Comparison of ENCODE assay signal across 13 cellular contexts in genomic region chr1:70044832-70045231, GRCh38.
DNase-seq lines count a peak whose midpoint lies in the region; TF ChIP-seq lines count a peak whose summit lies in the region.
"Had no signal": no experiment of that assay in that cellular context is flagged by ENCODE, and none has a peak within 500 bp of the region (broad histone marks: within the 10 kb centered on the region; RNA-seq: fewer than 3 reads in every experiment).

No MANE protein-coding gene starts in this region.

- TF ChIP-seq POLR2A in erythroblast (IDR thresholded peaks at IDR 0.05; ENCODE audit: low read length), result no peak

- DNase-seq in EL (peak; percentile 91), SK-N-SH (no peak), fibroblast of pulmonary artery (ENCODE audit: low read depth) (peak; percentile 75), skeletal muscle cell (ENCODE audit: low read depth) (peak; percentile 46), DMS79 treated with DMSO at 0.1 percent for 48 hours (lab: John Stamatoyannopoulos, UW) (no peak), HPDE6-E6E7 (ENCODE audit: extremely low spot score) (no peak), erythroblast (lab: John Stamatoyannopoulos, UW) (no peak), islet precursor cell (no peak)
- DNase-seq: activated CD4-positive, alpha-beta T cell treated with anti-CD3 and anti-CD28 coated beads, Interleukin-2, amount 50 U/mL, for 4 hours; mucosa of descending colon; NCI-H1436 treated with DMSO at 0.1 percent for 48 hours; NCI-H510A; T-helper 2 cell had no signal

- no peaks in the 10 kb centered on the region for H4K20me1 ChIP-seq in SK-N-SH (ENCODE audit: insufficient read depth)

- no peaks in the 10 kb centered on the region for H3K36me3 ChIP-seq in SK-N-SH (replicated peaks in 1 of 2; ENCODE audit: control insufficient read depth in 1 of 2, insufficient read depth in 2 of 2, low read length in 1 of 2)

- no peak overlapping the region; the same call in 1 of the 2 replicates for H2AFZ ChIP-seq in SK-N-SH (ENCODE audit: low read depth)

- peaks cover 0 to 13% of the 10 kb centered on the region in 2 experiments; a peak in 2 of 4 replicates for H3K4me1 ChIP-seq in SK-N-SH (ENCODE audit: control insufficient read depth in 1 of 2, insufficient read depth in 2 of 2, low read depth in 1 of 2, low read length in 1 of 2)

- H3K27me3 ChIP-seq in SK-N-SH (ENCODE audit: insufficient read depth), result no peaks in the 10 kb centered on the region

- 60% methylated on average over 2 of the region's 2 CpGs for WGBS in SK-N-SH (ENCODE audit: low lambda C conversion rate)

- peak overlapping the region; percentile 29 to 34; a peak in 3 of 4 replicates for H3K27ac ChIP-seq in SK-N-SH (ENCODE audit: low read depth in 2 of 2, low read length in 1 of 2)

- no peaks in the 10 kb centered on the region for H3K9me3 ChIP-seq in SK-N-SH
- H3K9me3 ChIP-seq: mucosa of descending colon had no signal

- CTCF ChIA-PET in SK-N-SH (lab: Yijun Ruan, JAX), result no interaction called here

- H3K9ac ChIP-seq in SK-N-SH, result no peak overlapping the region

- no peak for TF ChIP-seq RAD21 in SK-N-SH (IDR thresholded peaks at IDR 0.05; ENCODE audit: low read length)

- 0 out of 2 replicates have a peak overlapping the region, but pooled peaks have one; percentile 5 for H3K4me2 ChIP-seq in SK-N-SH

- H3K4me3 ChIP-seq in SK-N-SH (ENCODE audit: low read depth in 2 of 2, low read length in 1 of 2) (no peak overlapping the region; a peak in 1 of 4 replicates), fibroblast of pulmonary artery (replicated peaks; ENCODE audit: low read depth, low read length) (no peak overlapping the region), skeletal muscle cell (ENCODE audit: low read depth, low read length) (no peak overlapping the region)
- H3K4me3 ChIP-seq: mucosa of descending colon had no signal

- H3K79me2 ChIP-seq in SK-N-SH (ENCODE audit: insufficient read depth), result no peaks in the 10 kb centered on the region; the same call in 1 of the 2 replicates

- peaks cover 3% of the 10 kb centered on the region for H3F3A ChIP-seq in SK-N-SH (replicated peaks; ENCODE audit: insufficient read depth)

- 0 out of 4 replicates have a peak, but pooled peaks of 1 of the 2 experiments have one; percentile 26 for TF ChIP-seq EP300 in SK-N-SH (IDR thresholded peaks at IDR 0.05; ENCODE audit: borderline replicate concordance in 1 of 2, low read depth in 1 of 2, low read length in 1 of 2)

- no peaks in the 10 kb centered on the region for H3K9me2 ChIP-seq in SK-N-SH

- POLR2A ChIA-PET in SK-N-SH (lab: Yijun Ruan, JAX), result no interaction called here

- TF ChIP-seq CTCF in SK-N-SH (IDR thresholded peaks at IDR 0.05) (no peak), fibroblast of pulmonary artery (IDR thresholded peaks at IDR 0.05; ENCODE audit: low read length, missing control alignments) (no peak)

TF ChIP-seq in SK-N-SH, 30 proteins besides CTCF, POLR2A, EP300 and RAD21:
- TF ChIP-seq USF1 (IDR thresholded peaks at IDR 0.05; ENCODE audit: borderline replicate concordance, low read depth) (no peak), NRF1 (IDR thresholded peaks at IDR 0.05; ENCODE audit: low read depth, low read length) (no peak), NFIC (IDR thresholded peaks at IDR 0.05; ENCODE audit: borderline replicate concordance) (no peak), FOSL2 (IDR thresholded peaks at IDR 0.05; ENCODE audit: borderline replicate concordance, low read depth) (peak; percentile 58; the same call in 1 of the 2 replicates), RXRA (IDR thresholded peaks at IDR 0.05; ENCODE audit: borderline replicate concordance, low read depth) (no peak), IRF3 (IDR thresholded peaks at IDR 0.05; ENCODE audit: low read depth, low read length) (no peak), TEAD4 (IDR thresholded peaks at IDR 0.05; ENCODE audit: borderline replicate concordance, insufficient read depth) (0 out of 2 replicates have a peak, but pooled peaks have one; percentile 24), GATA2 (CRISPR knock-in tag; IDR thresholded peaks at IDR 0.05) (no peak), JUND (IDR thresholded peaks at IDR 0.05) (peak; percentile 60), MEF2A (IDR thresholded peaks at IDR 0.05; ENCODE audit: borderline replicate concordance, low read depth) (no peak), REST (IDR thresholded peaks at IDR 0.05; ENCODE audit: low read depth, low read length) (no peak), TCF12 (IDR thresholded peaks at IDR 0.05) (peak; percentile 26; the same call in 1 of the 2 replicates), PBX3 (IDR thresholded peaks at IDR 0.05) (no peak), MXI1 (IDR thresholded peaks at IDR 0.05; ENCODE audit: low read depth, low read length) (no peak), SIN3A (IDR thresholded peaks at IDR 0.05; ENCODE audit: borderline replicate concordance, low read depth, low read length) (no peak), ELF1 (IDR thresholded peaks at IDR 0.05) (no peak), EZH2phosphoT487 (IDR thresholded peaks at IDR 0.05; ENCODE audit: borderline replicate concordance, low read depth) (no peak), MAX (IDR thresholded peaks at IDR 0.05; ENCODE audit: low read depth) (no peak), CHD2 (IDR thresholded peaks at IDR 0.05; ENCODE audit: low read length, partially characterized antibody) (no peak), RCOR1 (IDR thresholded peaks at IDR 0.05; ENCODE audit: low read length) (no peak), POLR2AphosphoS5 (IDR thresholded peaks at IDR 0.05; ENCODE audit: low read depth, low read length) (no peak), RFX5 (IDR thresholded peaks at IDR 0.05; ENCODE audit: low read length) (no peak)

Comparison
In these comparisons a context has a peak if more than half of its experiments do, and no peak if none do; other contexts are left out.
1. DNase-seq: peak in EL (single experiment), fibroblast of pulmonary artery (single experiment) and skeletal muscle cell (single experiment); none in SK-N-SH (single experiment), DMS79 treated with DMSO at 0.1 percent for 48 hours (single experiment), HPDE6-E6E7 (single experiment), erythroblast (0 of 2) and islet precursor cell (single experiment).